In genomic region chr1:41414716-41415306, GRCh38 we compare ENCODE assay signal across 33 cellular contexts. TPM values are rescaled to one million over a fixed set of nuclear protein-coding genes. Genes with fewer than 3 reads are reported as not detected.
DNase-seq lines count a peak whose midpoint lies in the region; ATAC-seq, FAIRE-seq and TF ChIP-seq lines count a peak whose summit lies in the region.
"Had no signal": no experiment of that assay in that cellular context is flagged by ENCODE, and none has a peak within 500 bp of the region (broad histone marks: within the 10 kb centered on the region; RNA-seq: fewer than 3 reads in every experiment).

No MANE protein-coding gene starts in this region.

- POLR2A ChIA-PET in K562 (lab: Yijun Ruan, JAX), result interaction anchor here (0.6 kb wide), 1 partner anchor 92 kb away, joined by 3 read pairs; no protein-coding TSS in a partner anchor

- no peak overlapping the region for H3K27ac Mint-ChIP-seq in stimulated activated naive CD8-positive, alpha-beta T cell treated with anti-CD3 and anti-CD28 coated beads, Interleukin-15, amount 100 ng/mL, for 72 hours
- H3K27ac Mint-ChIP-seq: activated CD4-positive, alpha-beta T cell treated with anti-CD3 and anti-CD28 coated beads for 36 hours; activated CD8-positive, alpha-beta T cell treated with anti-CD3 and anti-CD28 coated beads for 36 hours; activated T-helper 2 cell treated with anti-CD3 and anti-CD28 coated beads, Interferon-gamma antibody, Interleukin-2, Interleukin-4, amounts not matched to agents 10 μg/mL and 5 μg/mL and 100 μg/mL, durations not matched to agents 14 hours and 24 hours and 36 hours; B cell; neural progenitor cell had no signal

- H3K4me3 Mint-ChIP-seq in stimulated activated naive CD8-positive, alpha-beta T cell treated with anti-CD3 and anti-CD28 coated beads, Interleukin-15, amount 100 ng/mL, for 72 hours, result no peak overlapping the region
- H3K4me3 Mint-ChIP-seq: activated CD4-positive, alpha-beta T cell treated with anti-CD3 and anti-CD28 coated beads for 36 hours; activated CD8-positive, alpha-beta T cell treated with anti-CD3 and anti-CD28 coated beads for 36 hours; B cell; brain; neural progenitor cell had no signal

- no peak for DNase-seq in stimulated activated naive CD8-positive, alpha-beta T cell treated with anti-CD3 and anti-CD28 coated beads, Interleukin-15, amount 100 ng/mL, for 72 hours
- no peak for DNase-seq in stimulated activated naive CD8-positive, alpha-beta T cell treated with anti-CD3 and anti-CD28 coated beads, Interleukin-15, Interleukin-2, amounts not matched to agents 100 U/mL and 50 U/mL, for 24 hours
- DNase-seq in NCI-H526 treated with DMSO at 0.1 percent for 48 hours (lab: John Stamatoyannopoulos, UW), result peak; percentile 30
- DNase-seq in K562 (ENCODE audit: extremely low read depth in 1 of 4, low spot score in 3 of 4), result no peak
- no peak for DNase-seq in upper lobe of right lung
- no peak for DNase-seq in effector CD4-positive, alpha-beta T cell
- DNase-seq: ACHN; activated CD4-positive, alpha-beta T cell treated with anti-CD3 and anti-CD28 coated beads for 36 hours; activated CD8-positive, alpha-beta T cell treated with anti-CD3 and anti-CD28 coated beads for 36 hours; activated naive CD4-positive, alpha-beta T cell treated with anti-CD3 and anti-CD28 coated beads, Interleukin-2, amount 50 U/mL, for 16 hours; COR-L47; DND-41; esophagus squamous epithelium; foreskin keratinocyte; left ventricle myocardium superior; NCI-H1436 treated with DMSO at 0.1 percent for 48 hours; OCI-M1; Right ventricle myocardium superior; stimulated activated naive CD4-positive, alpha-beta T cell had no signal

- no peak overlapping the region for H3K9ac ChIP-seq in K562 (ENCODE audit: insufficient read depth in 1 of 2, low read depth in 2 of 2, low read length in 2 of 2)
- H3K9ac ChIP-seq: KMS-11, neural progenitor cell had no signal

- H3K27ac ChIP-seq in K562 (ENCODE audit: extremely low read depth, low read depth, low read length), result no peak overlapping the region
- H3K27ac ChIP-seq in upper lobe of right lung, result no peak overlapping the region
- H3K27ac ChIP-seq: dorsolateral prefrontal cortex, esophagus squamous epithelium, foreskin keratinocyte, HL-60, KMS-11, neural progenitor cell had no signal

- intact Hi-C loops in K562 (cut with micrococcal nuclease), result no loop called here
- intact Hi-C loops in upper lobe of right lung (cut with DNase I), result loop anchor here (5.0 to 10.0 kb wide), 2 partner anchors 90 to 138 kb away; no protein-coding TSS in a partner anchor

- 7% methylated on average over 7 of the region's 7 CpGs for WGBS in K562 (ENCODE audit: insufficient coverage, low coverage, missing lambda C conversion rate)

- H4K20me1 ChIP-seq in K562 (replicated peaks; ENCODE audit: control insufficient read depth, insufficient read depth, low read length), result 0 out of 2 replicates have a peak, but pooled peaks cover 5% of the 10 kb centered on the region

- peaks cover 19% of the 10 kb centered on the region for H3K27me3 Mint-ChIP-seq in stimulated activated naive CD8-positive, alpha-beta T cell treated with anti-CD3 and anti-CD28 coated beads, Interleukin-15, amount 100 ng/mL, for 72 hours

- H3K4me1 ChIP-seq in K562 (replicated peaks in 1 of 2; ENCODE audit: control insufficient read depth in 2 of 2, insufficient read depth in 2 of 2, low read length in 2 of 2), result peaks cover 0 to 3% of the 10 kb centered on the region in 2 experiments; a peak in 1 of 5 replicates
- H3K4me1 ChIP-seq in upper lobe of right lung, result peaks cover 11% of the 10 kb centered on the region

- H3K4me3 ChIP-seq in K562 (no peak overlapping the region), upper lobe of right lung (no peak overlapping the region)
- H3K4me3 ChIP-seq: dorsolateral prefrontal cortex, esophagus squamous epithelium, neural progenitor cell, smooth muscle cell had no signal

- no peak for TF ChIP-seq POLR2A in K562 (conservative IDR thresholded peaks at IDR 0.05)

- in situ Hi-C loops in K562 (cut with MboI), result loop anchor here (5.0 kb wide), 1 partner anchor 88 kb away; no protein-coding TSS in a partner anchor

- no peak for TF ChIP-seq RAD21 in K562 (CRISPR knock-in tag; conservative IDR thresholded peaks at IDR 0.05 in 1 of 2, IDR thresholded peaks at IDR 0.05 in 1 of 2)

- H3K4me2 ChIP-seq in K562 (ENCODE audit: insufficient read depth, low read length), result no peak overlapping the region
- H3K4me2 ChIP-seq: KMS-11, neural progenitor cell, smooth muscle cell had no signal

- CTCF ChIA-PET in K562 (lab: Yijun Ruan, JAX; ENCODE audit: low intra/inter-chr PET ratio), result interaction anchor here (0.7 to 3.6 kb wide), 2 partner anchors 53 to 147 kb away, joined by 3 to 29 read pairs; partner anchors contain the start of gene FOXO6

- no peaks in the 10 kb centered on the region for H3K9me3 Mint-ChIP-seq in stimulated activated naive CD8-positive, alpha-beta T cell treated with anti-CD3 and anti-CD28 coated beads, Interleukin-15, amount 100 ng/mL, for 72 hours
- H3K9me3 Mint-ChIP-seq: activated CD8-positive, alpha-beta T cell treated with anti-CD3 and anti-CD28 coated beads for 36 hours; activated T-helper 2 cell treated with anti-CD3 and anti-CD28 coated beads, Interferon-gamma antibody, Interleukin-2, Interleukin-4, amounts not matched to agents 10 μg/mL and 5 μg/mL and 100 μg/mL, durations not matched to agents 14 hours and 24 hours and 36 hours had no signal

- H3K36me3 ChIP-seq in K562 (ENCODE audit: control insufficient read depth, insufficient read depth, low read length) (no peaks in the 10 kb centered on the region), upper lobe of right lung (no peaks in the 10 kb centered on the region)
- H3K36me3 ChIP-seq: esophagus squamous epithelium, neural progenitor cell had no signal

- H2AFZ ChIP-seq in K562 (ENCODE audit: low read depth, low read length), result no peak overlapping the region
- H2AFZ ChIP-seq: neural progenitor cell had no signal

- no peaks in the 10 kb centered on the region for H3K9me3 ChIP-seq in K562 (replicated peaks; ENCODE audit: control insufficient read depth, insufficient read depth, low read depth, low read length)
- no peaks in the 10 kb centered on the region for H3K9me3 ChIP-seq in upper lobe of right lung

- no peaks in the 10 kb centered on the region for H3K4me1 Mint-ChIP-seq in stimulated activated naive CD8-positive, alpha-beta T cell treated with anti-CD3 and anti-CD28 coated beads, Interleukin-15, amount 100 ng/mL, for 72 hours
- H3K4me1 Mint-ChIP-seq: activated CD4-positive, alpha-beta T cell treated with anti-CD3 and anti-CD28 coated beads for 36 hours; B cell had no signal

- TF ChIP-seq EP300 in K562 (IDR thresholded peaks at IDR 0.05; ENCODE audit: low read length), result no peak

- no peaks in the 10 kb centered on the region for H3K9me1 ChIP-seq in K562 (ENCODE audit: control insufficient read depth, insufficient read depth, low read length)

- BruUV-seq in K562 (replicated peaks; lab: Mats Ljungman, UMichigan), result no TSS peak

- FAIRE-seq in K562 (lab: Jason Lieb, UNC), result no peak
- FAIRE-seq: H54, islet of Langerhans had no signal

- no peak for TF ChIP-seq CTCF in K562 (IDR thresholded peaks at IDR 0.05 in 2 of 3, conservative IDR thresholded peaks at IDR 0.05 in 1 of 3; ENCODE audit: insufficient read depth in 2 of 3, low read depth in 1 of 3, low read length in 3 of 3)
- TF ChIP-seq CTCF in upper lobe of right lung (IDR thresholded peaks at IDR 0.05), result no peak

- peak; percentile 10 for ATAC-seq in stimulated activated naive CD8-positive, alpha-beta T cell treated with anti-CD3 and anti-CD28 coated beads, Interleukin-15, amount 100 ng/mL, for 72 hours
- no peak for ATAC-seq in stimulated activated naive CD8-positive, alpha-beta T cell treated with anti-CD3 and anti-CD28 coated beads, Interleukin-15, Interleukin-2, amounts not matched to agents 100 U/mL and 50 U/mL, for 24 hours
- ATAC-seq in K562 (no peak), upper lobe of right lung (no peak), GM18873 (IDR thresholded peaks at IDR 0.05; ENCODE audit: low FRiP score, unreplicated experiment) (no peak)
- ATAC-seq: activated CD4-positive, alpha-beta T cell treated with anti-CD3 and anti-CD28 coated beads for 36 hours; activated CD8-positive, alpha-beta T cell treated with anti-CD3 and anti-CD28 coated beads for 36 hours; foreskin keratinocyte; left ventricle myocardium superior; right cardiac atrium had no signal

- no peaks in the 10 kb centered on the region for H3K79me2 ChIP-seq in K562 (ENCODE audit: control insufficient read depth, insufficient read depth, low read length)

- H3K27me3 ChIP-seq in K562 (ENCODE audit: control insufficient read depth in 2 of 2, insufficient read depth in 2 of 2, low read length in 2 of 2) (peaks cover 2 to 7% of the 10 kb centered on the region in 2 experiments; a peak in 4 of 5 replicates), upper lobe of right lung (peaks cover 9% of the 10 kb centered on the region)
- H3K27me3 ChIP-seq: neural progenitor cell had no signal

TF ChIP-seq in K562, 482 proteins besides CTCF, POLR2A, EP300 and RAD21 (continues in another document):
- peak; percentile 36 for TF ChIP-seq MEIS2 (IDR thresholded peaks at IDR 0.05; ENCODE audit: partially characterized antibody)

RNA-seq across cellular contexts. Expression of gene FOXO6, which starts 53.6 kb away (rescaled TPM):
- total RNA-seq in K562 (2011; cell fraction: chromatin; rRNA removed; ENCODE audit: low replicate concordance), result not detected in 2 replicates
- total RNA-seq in K562 (2011; cell fraction: nucleolus; rRNA removed), result 0.17 and 0.53 TPM in 2 replicates
- total RNA-seq in K562 (2011; cell fraction: nucleoplasm; rRNA removed), result not detected in 2 replicates
- total RNA-seq in K562 (2014; rRNA removed), result 0.08 TPM in 1 of 2 replicates, not detected in the other
- not detected in 2 replicates for total RNA-seq in K562 (2014; rRNA removed; fragmentation: Illumina TruSeq; extraction: Trizol)
- 0.04 TPM in 1 of 2 replicates, not detected in the other for total RNA-seq in K562 (2015; rRNA removed; fragmentation: Illumina TruSeq; extraction: Trizol)
- total RNA-seq in K562 (2021), result 0.31 and 0.38 TPM in 2 replicates
- not detected in 2 replicates for polyA plus RNA-seq in K562 (2011; rRNA removed)
- polyA plus RNA-seq in K562 (2011; cell fraction: cytosol; rRNA removed), result not detected in 2 replicates
- polyA plus RNA-seq in K562 (2011; cell fraction: nucleus; rRNA removed), result 0.04 and 0.06 TPM in 2 replicates
- 0.18 and 0.51 TPM in 2 replicates for polyA plus RNA-seq in K562 (2012)
- polyA plus RNA-seq in K562 (2014; fragmentation: Illumina TruSeq; extraction: Trizol), result 0.10 TPM in 1 of 2 replicates, not detected in the other
- polyA plus RNA-seq in K562 (2014; fragmentation: Nextera tagmentation; extraction: Ambion mirVana), result not detected
- polyA plus RNA-seq in K562 (2014; rRNA removed), result 0.13 and 0.43 TPM in 2 replicates
- 0.14 TPM in 1 of 2 replicates, not detected in the other for polyA minus RNA-seq in K562 (2011; rRNA and poly(A)+ RNA removed)
- polyA minus RNA-seq in K562 (2011; cell fraction: cytosol; rRNA and poly(A)+ RNA removed), result not detected in 2 replicates
- polyA minus RNA-seq in K562 (2011; cell fraction: nucleus; rRNA and poly(A)+ RNA removed), result 0.22 and 0.27 TPM in 2 replicates
- 0.43 TPM for total RNA-seq in upper lobe of right lung
- total RNA-seq: mesenteric fat pad; T-helper 2 cell treated with Interferon-gamma antibody and Interleukin-4, amounts not matched to agents 100 ng/mL and 5 ng/mL, for 36 hours had no signal
